ENCODE assay signal across 23 cellular contexts in genomic region chr4:174181827-174182226, GRCh38.
"Had no signal": no experiment of that assay in that cellular context is flagged by ENCODE, and none has a peak within 500 bp of the region (broad histone marks: within the 10 kb centered on the region; RNA-seq: fewer than 3 reads in every experiment).

No MANE protein-coding gene starts in this region.

- ATAC-seq: activated T-cell treated with anti-CD3 and anti-CD28 coated beads, Interleukin-2, amount 50 U/mL, for 72 hours; left lung; stimulated activated naive B cell treated with anti-CD40 and anti-IgM and Interleukin-4, amounts not matched to agents 10 μg/mL and 1 μg/mL and 100 μg/mL, for 72 hours had no signal

- H3K9me3 Mint-ChIP-seq: activated naive CD4-positive, alpha-beta T cell treated with anti-CD3 and anti-CD28 coated beads for 36 hours; activated naive CD8-positive, alpha-beta T cell treated with anti-CD3 and anti-CD28 coated beads, Interleukin-2, amount 10 ng/mL, durations not matched to agents 7 days and 5 days; activated T-cell treated with anti-CD3 and anti-CD28 coated beads, Interleukin-2, amount 50 U/mL, for 72 hours; stimulated activated naive B cell treated with anti-CD40 and anti-IgM and Interleukin-4, amounts not matched to agents 10 μg/mL and 1 μg/mL and 100 μg/mL, for 72 hours had no signal

- H3K9me3 ChIP-seq: left lung, sigmoid colon, testis, upper lobe of left lung had no signal

- H3K27me3 ChIP-seq: cardiac muscle cell, sigmoid colon, testis, upper lobe of left lung had no signal

- H3K36me3 Mint-ChIP-seq: activated naive CD8-positive, alpha-beta T cell treated with anti-CD3 and anti-CD28 coated beads, Interleukin-2, amount 10 ng/mL, durations not matched to agents 7 days and 5 days; naive B cell; stimulated activated naive B cell treated with anti-CD40 and anti-IgM and Interleukin-4, amounts not matched to agents 10 μg/mL and 1 μg/mL and 100 μg/mL, for 72 hours had no signal

- H3K36me3 ChIP-seq: cardiac muscle cell, left lung, sigmoid colon, upper lobe of left lung had no signal

- H3K4me3 ChIP-seq: cardiac muscle cell, left lung, lung, sigmoid colon, testis, upper lobe of left lung had no signal

- H3K4me1 ChIP-seq: left lung, testis, upper lobe of left lung had no signal

- H3K4me1 Mint-ChIP-seq: activated naive CD8-positive, alpha-beta T cell treated with anti-CD3 and anti-CD28 coated beads, Interleukin-2, amount 10 ng/mL, durations not matched to agents 7 days and 5 days; naive B cell; stimulated activated naive B cell treated with anti-CD40 and anti-IgM and Interleukin-4, amounts not matched to agents 10 μg/mL and 1 μg/mL and 100 μg/mL, for 72 hours had no signal

- DNase-seq: activated CD4-positive, alpha-beta T cell treated with anti-CD3 and anti-CD28 coated beads for 4 hours; activated CD4-positive, alpha-beta T cell treated with anti-CD3 and anti-CD28 coated beads, Interleukin-2, amount 50 U/mL, for 48 hours; activated CD4-positive, CD25-positive, alpha-beta regulatory T cell; activated effector memory CD4-positive, alpha-beta T cell treated with Interleukin-2 at 50 U/mL for 16 hours; activated naive CD4-positive, alpha-beta T cell treated with anti-CD3 and anti-CD28 coated beads for 36 hours; activated naive CD8-positive, alpha-beta T cell treated with anti-CD3 and anti-CD28 coated beads, Interleukin-2, amount 10 ng/mL, durations not matched to agents 7 days and 5 days; activated T-cell treated with anti-CD3 and anti-CD28 coated beads, Interleukin-2, amount 50 U/mL, for 72 hours; amniotic stem cell; glutamatergic neuron; hippocampal formation; kidney glomerular epithelial cell; left lung; naive B cell; occipital lobe; posterior cingulate gyrus; sigmoid colon; stimulated activated CD4-positive, alpha-beta T cell treated with anti-CD3 and anti-CD28 coated beads, Interleukin-2, amount 100 ng/mL, for 48 hours; stimulated activated CD8-positive, alpha-beta memory T cell treated with anti-CD3 and anti-CD28 coated beads, Interleukin-4, amount 100 ng/mL, for 48 hours; stimulated activated naive B cell treated with anti-CD40 and anti-IgM and Interleukin-4, amounts not matched to agents 10 μg/mL and 1 μg/mL and 100 μg/mL, for 72 hours; testis; upper lobe of left lung had no signal

- H3K4me3 Mint-ChIP-seq: activated naive CD4-positive, alpha-beta T cell treated with anti-CD3 and anti-CD28 coated beads for 36 hours; activated naive CD8-positive, alpha-beta T cell treated with anti-CD3 and anti-CD28 coated beads, Interleukin-2, amount 10 ng/mL, durations not matched to agents 7 days and 5 days; activated T-cell treated with anti-CD3 and anti-CD28 coated beads, Interleukin-2, amount 50 U/mL, for 72 hours; naive B cell; stimulated activated naive B cell treated with anti-CD40 and anti-IgM and Interleukin-4, amounts not matched to agents 10 μg/mL and 1 μg/mL and 100 μg/mL, for 72 hours had no signal

- H3K27ac ChIP-seq: cardiac muscle cell, left lung, sigmoid colon, testis, upper lobe of left lung had no signal

- H3K27ac Mint-ChIP-seq: activated naive CD4-positive, alpha-beta T cell treated with anti-CD3 and anti-CD28 coated beads for 36 hours; activated naive CD8-positive, alpha-beta T cell treated with anti-CD3 and anti-CD28 coated beads, Interleukin-2, amount 10 ng/mL, durations not matched to agents 7 days and 5 days; activated T-cell treated with anti-CD3 and anti-CD28 coated beads, Interleukin-2, amount 50 U/mL, for 72 hours; naive B cell; stimulated activated naive B cell treated with anti-CD40 and anti-IgM and Interleukin-4, amounts not matched to agents 10 μg/mL and 1 μg/mL and 100 μg/mL, for 72 hours had no signal
